In genomic region chrX:107979534-107979933, GRCh38 we compare ENCODE assay signal across 21 cellular contexts. TPM values are rescaled to one million over a fixed set of nuclear protein-coding genes. Genes with fewer than 3 reads are reported as not detected.
"Had no signal": no experiment of that assay in that cellular context is flagged by ENCODE, and none has a peak within 500 bp of the region (broad histone marks: within the 10 kb centered on the region; RNA-seq: fewer than 3 reads in every experiment).

No MANE protein-coding gene starts in this region.

- H3K9me3 ChIP-seq: heart left ventricle, neutrophil, right atrium auricular region had no signal

- H3K27ac ChIP-seq: coronary artery, heart left ventricle, neutrophil, right atrium auricular region had no signal

- FAIRE-seq: endothelial cell of umbilical vein, frontal cortex, small intestine, TTC549 had no signal

- H3K4me3 ChIP-seq: coronary artery, heart left ventricle, lung, right atrium auricular region had no signal

- H3K4me1 ChIP-seq: heart left ventricle, right atrium auricular region had no signal

- H3K36me3 Mint-ChIP-seq: naive thymus-derived CD4-positive, alpha-beta T cell; stimulated activated memory B cell treated with anti-CD40 and anti-IgM and Interleukin-4, amounts not matched to agents 10 μg/mL and 1 μg/mL and 100 μg/mL, for 72 hours; type B pancreatic cell had no signal

- DNase-seq: activated CD4-positive, CD25-positive, alpha-beta regulatory T cell; activated CD8-positive, alpha-beta memory T cell treated with anti-CD3 and anti-CD28 coated beads for 24 hours; activated effector memory CD4-positive, alpha-beta T cell treated with anti-CD3 and anti-CD28 coated beads, Interleukin-2, amount 50 U/mL, for 16 hours; effector CD4-positive, alpha-beta T cell; heart left ventricle; left colon; posterior cingulate gyrus; small intestine had no signal

- H3K27me3 Mint-ChIP-seq: stimulated activated memory B cell treated with anti-CD40 and anti-IgM and Interleukin-4, amounts not matched to agents 10 μg/mL and 1 μg/mL and 100 μg/mL, for 72 hours had no signal

- H3K9me3 Mint-ChIP-seq: naive thymus-derived CD4-positive, alpha-beta T cell; stimulated activated memory B cell treated with anti-CD40 and anti-IgM and Interleukin-4, amounts not matched to agents 10 μg/mL and 1 μg/mL and 100 μg/mL, for 72 hours; T-helper 1 cell treated with Interleukin-12 subunit alpha and Interleukin-12 subunit beta and Interleukin-4 antibody, amounts not matched to agents 30 μg/mL and 1 μg/mL, for 36 hours; type B pancreatic cell had no signal

- H3K4me1 Mint-ChIP-seq: stimulated activated memory B cell treated with anti-CD40 and anti-IgM and Interleukin-4, amounts not matched to agents 10 μg/mL and 1 μg/mL and 100 μg/mL, for 72 hours had no signal

- ATAC-seq: heart left ventricle; left colon; naive thymus-derived CD4-positive, alpha-beta T cell; stimulated activated memory B cell treated with anti-CD40 and anti-IgM and Interleukin-4, amounts not matched to agents 10 μg/mL and 1 μg/mL and 100 μg/mL, for 72 hours had no signal

- H3K4me3 Mint-ChIP-seq: naive thymus-derived CD4-positive, alpha-beta T cell; stimulated activated memory B cell treated with anti-CD40 and anti-IgM and Interleukin-4, amounts not matched to agents 10 μg/mL and 1 μg/mL and 100 μg/mL, for 72 hours; T-helper 1 cell treated with Interleukin-12 subunit alpha and Interleukin-12 subunit beta and Interleukin-4 antibody, amounts not matched to agents 30 μg/mL and 1 μg/mL, for 36 hours; type B pancreatic cell had no signal

- H3K27ac Mint-ChIP-seq: stimulated activated memory B cell treated with anti-CD40 and anti-IgM and Interleukin-4, amounts not matched to agents 10 μg/mL and 1 μg/mL and 100 μg/mL, for 72 hours; T-helper 1 cell treated with Interleukin-12 subunit alpha and Interleukin-12 subunit beta and Interleukin-4 antibody, amounts not matched to agents 30 μg/mL and 1 μg/mL, for 36 hours; type B pancreatic cell had no signal

RNA-seq across cellular contexts. Expression of gene TEX13B, which starts 2.6 kb away (rescaled TPM):
- total RNA-seq: cardiac septum; endothelial cell of umbilical vein; frontal cortex; heart left ventricle; left colon; lung; mononuclear cell; naive thymus-derived CD4-positive, alpha-beta T cell; right atrium auricular region had no signal
- polyA plus RNA-seq: endothelial cell of umbilical vein; heart left ventricle; lung; naive thymus-derived CD4-positive, alpha-beta T cell; small intestine had no signal
